ENCODE assay signal across 8 cellular contexts in genomic region chr15:69729167-69729748, GRCh38.
DNase-seq lines count a peak whose midpoint lies in the region; ATAC-seq and TF ChIP-seq lines count a peak whose summit lies in the region.

No MANE protein-coding gene starts in this region.

- ATAC-seq in SK-N-SH treated with all-trans-retinoic acid at 6 μM for 48 hours: peak; percentile 63
- peak; percentile 45 for ATAC-seq in left lobe of liver

- DNase-seq in NCI-H748 (lab: John Stamatoyannopoulos, UW; ENCODE audit: unreplicated experiment) (peak; percentile 33), NCI-H748 treated with DMSO at 0.1 percent for 48 hours (lab: John Stamatoyannopoulos, UW) (no peak), left lobe of liver (ENCODE audit: low spot score) (no peak), NCI-H2227 treated with DMSO at 0.1 percent for 48 hours (lab: John Stamatoyannopoulos, UW) (no peak), mesenteric fat pad (ENCODE audit: low spot score) (no peak)
- peak; percentile 53 for DNase-seq in activated naive CD8-positive, alpha-beta T cell treated with anti-CD3 and anti-CD28 coated beads, Interleukin-2, amount 50 U/mL, for 16 hours (ENCODE audit: low read depth, low spot score)
- DNase-seq in stimulated activated CD8-positive, alpha-beta memory T cell treated with anti-CD3 and anti-CD28 coated beads, Interleukin-15, amount 100 ng/mL, for 24 hours (ENCODE audit: low read depth): peak; percentile 62

TF ChIP-seq in SK-N-SH treated with all-trans-retinoic acid at 6 μM for 48 hours, 23 proteins besides CTCF, POLR2A, EP300 and RAD21:
- no peak for TF ChIP-seq TCF4 (CRISPR knock-in tag; IDR thresholded peaks at IDR 0.05; ENCODE audit: borderline replicate concordance)
- no peak for TF ChIP-seq ZNF70 (CRISPR knock-in tag; IDR thresholded peaks at IDR 0.05)

Comparison
In these comparisons a context has a peak if more than half of its experiments do, and no peak if none do; other contexts are left out.
1. DNase-seq: peak in NCI-H748 (single experiment), activated naive CD8-positive, alpha-beta T cell treated with anti-CD3 and anti-CD28 coated beads, Interleukin-2, amount 50 U/mL, for 16 hours (single experiment) and stimulated activated CD8-positive, alpha-beta memory T cell treated with anti-CD3 and anti-CD28 coated beads, Interleukin-15, amount 100 ng/mL, for 24 hours (single experiment); none in NCI-H748 treated with DMSO at 0.1 percent for 48 hours (single experiment), left lobe of liver (single experiment), NCI-H2227 treated with DMSO at 0.1 percent for 48 hours (single experiment) and mesenteric fat pad (single experiment).